ENCODE assay signal across 8 cellular contexts in the genomic region with DNA sequence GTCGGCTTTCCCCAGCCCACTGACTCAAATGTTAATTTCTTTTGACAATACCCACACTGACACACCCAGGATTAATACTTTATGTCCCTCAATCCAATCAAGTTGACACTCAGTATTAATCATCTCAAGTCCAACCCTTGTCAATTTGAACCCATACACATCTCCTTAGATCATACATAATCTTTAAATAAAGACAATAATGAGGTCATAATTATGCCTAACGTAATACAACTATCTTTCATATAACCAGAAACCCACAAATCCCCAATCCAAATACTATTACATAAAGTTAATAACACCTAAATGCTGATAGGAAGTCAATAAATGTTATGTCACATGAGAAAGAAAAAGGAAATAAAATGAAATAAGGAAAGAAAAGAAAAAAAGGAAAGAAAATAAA.
"Had no signal": no experiment of that assay in that cellular context is flagged by ENCODE, and none has a peak within 500 bp of the region (broad histone marks: within the 10 kb centered on the region; RNA-seq: fewer than 3 reads in every experiment).

No MANE protein-coding gene starts in this region.

- H3K4me3 ChIP-seq: GM12878 had no signal

- FAIRE-seq: G401.6, GM12878, GM12891, GM12892, GM18507, GM19239 had no signal

- ATAC-seq: GM12878 had no signal

- DNase-seq: GDM1, GF-D8 had no signal
